Comparison of ENCODE assay signal across 1 cellular context in genomic region chr5:118987988-118988945, GRCh38.
TF ChIP-seq lines count a peak whose summit lies in the region.

DTWD2 (minus strand) TSS chr5:118988547; CDS start chr5:118988511, 36 bp downstream.

TF ChIP-seq in HepG2, 621 proteins besides CTCF, POLR2A, EP300 and RAD21 (continued from another document and continues in another):
- TF ChIP-seq ZBTB43 (CRISPR knock-in tag; conservative IDR thresholded peaks at IDR 0.05) (no peak; the same call in 1 of the 2 replicates), ATF7-NPFF (CRISPR knock-in tag; IDR thresholded peaks at IDR 0.05; ENCODE audit: low read depth) (peak; percentile 91; the same call in 1 of the 2 replicates), ZNF547 (CRISPR knock-in tag; IDR thresholded peaks at IDR 0.05) (peak; percentile 86; the same call in 1 of the 2 replicates), ZFP82 (CRISPR knock-in tag; IDR thresholded peaks at IDR 0.05; ENCODE audit: borderline replicate concordance) (0 out of 2 replicates have a peak, but pooled peaks have one; percentile 41), PRPF4 (IDR thresholded peaks at IDR 0.05; ENCODE audit: low read depth, low read length, poor library complexity, severe bottlenecking) (no peak), ZFP41 (CRISPR knock-in tag; IDR thresholded peaks at IDR 0.05; ENCODE audit: borderline replicate concordance) (0 out of 2 replicates have a peak, but pooled peaks have one; percentile 34), MYNN (CRISPR knock-in tag; IDR thresholded peaks at IDR 0.05; ENCODE audit: low read depth) (no peak), TOE1 (CRISPR knock-in tag; IDR thresholded peaks at IDR 0.05) (no peak; the same call in 1 of the 2 replicates), NFE2L2 (IDR thresholded peaks at IDR 0.05; ENCODE audit: low read length) (no peak), ZSCAN31 (CRISPR knock-in tag; IDR thresholded peaks at IDR 0.05; ENCODE audit: low read depth) (peak; percentile 63; the same call in 1 of the 2 replicates), CHD2 (IDR thresholded peaks at IDR 0.05; ENCODE audit: low read depth, low read length) (no peak), ZNF383 (CRISPR knock-in tag; IDR thresholded peaks at IDR 0.05; ENCODE audit: borderline replicate concordance) (no peak), SMAD9 (CRISPR knock-in tag; IDR thresholded peaks at IDR 0.05) (no peak; the same call in 1 of the 2 replicates), MIER2 (CRISPR knock-in tag; IDR thresholded peaks at IDR 0.05) (no peak), ZC3H4 (CRISPR knock-in tag; IDR thresholded peaks at IDR 0.05; ENCODE audit: borderline replicate concordance) (no peak), TMF1 (CRISPR knock-in tag; IDR thresholded peaks at IDR 0.05; ENCODE audit: low read depth) (peak; percentile 84), ZSCAN20 (CRISPR knock-in tag; IDR thresholded peaks at IDR 0.05; ENCODE audit: borderline replicate concordance) (0 out of 2 replicates have a peak, but pooled peaks have one; percentile 21), ZNF879 (CRISPR knock-in tag; IDR thresholded peaks at IDR 0.05) (0 out of 2 replicates have a peak, but pooled peaks have one; percentile 56), ZSCAN29 (CRISPR knock-in tag; conservative IDR thresholded peaks at IDR 0.05) (no peak), ZNF607 (CRISPR knock-in tag; IDR thresholded peaks at IDR 0.05; ENCODE audit: borderline replicate concordance) (0 out of 2 replicates have a peak, but pooled peaks have one; percentile 63), ERF (CRISPR knock-in tag; IDR thresholded peaks at IDR 0.05) (peak; percentile 82), FUBP1 (CRISPR knock-in tag; IDR thresholded peaks at IDR 0.05; ENCODE audit: borderline replicate concordance) (no peak), NFKBIZ (CRISPR knock-in tag; IDR thresholded peaks at IDR 0.05) (peak; percentile 62; the same call in 1 of the 2 replicates), MBD4 (IDR thresholded peaks at IDR 0.05; ENCODE audit: borderline replicate concordance, low read length) (no peak), TP53 (CRISPR knock-in tag; conservative IDR thresholded peaks at IDR 0.05) (no peak), RNF2 (conservative IDR thresholded peaks at IDR 0.05; ENCODE audit: low read depth) (peak; percentile 74; the same call in 1 of the 2 replicates), BORCS8-MEF2B (CRISPR knock-in tag; IDR thresholded peaks at IDR 0.05) (peak; percentile 97), KDM5A (IDR thresholded peaks at IDR 0.05; ENCODE audit: borderline replicate concordance, low read length) (peak; percentile 57; the same call in 1 of the 2 replicates), GFI1 (CRISPR knock-in tag; IDR thresholded peaks at IDR 0.05; ENCODE audit: borderline replicate concordance) (peak; percentile 44; the same call in 1 of the 2 replicates), ZSCAN22 (CRISPR knock-in tag; IDR thresholded peaks at IDR 0.05) (0 out of 2 replicates have a peak, but pooled peaks have one; percentile 39), GMEB1 (CRISPR knock-in tag; IDR thresholded peaks at IDR 0.05; ENCODE audit: borderline replicate concordance) (peak; percentile 96), PLRG1 (conservative IDR thresholded peaks at IDR 0.05) (no peak), ZMAT5 (CRISPR knock-in tag; IDR thresholded peaks at IDR 0.05; ENCODE audit: borderline replicate concordance, low read depth) (no peak), ZNF577 (CRISPR knock-in tag; IDR thresholded peaks at IDR 0.05; ENCODE audit: borderline replicate concordance, low read depth) (no peak), POLR2G (IDR thresholded peaks at IDR 0.05; ENCODE audit: low read depth, low read length) (peak; percentile 79), ZNF816 (CRISPR knock-in tag; IDR thresholded peaks at IDR 0.05; ENCODE audit: borderline replicate concordance) (0 out of 2 replicates have a peak, but pooled peaks have one; percentile 54), JUNB (CRISPR knock-in tag; IDR thresholded peaks at IDR 0.05; ENCODE audit: borderline replicate concordance) (no peak), PCBP2 (optimal IDR thresholded peaks at IDR 0.05; ENCODE audit: low read depth, low read length, poor library complexity, severe bottlenecking) (no peak), ZBTB46 (CRISPR knock-in tag; IDR thresholded peaks at IDR 0.05; ENCODE audit: borderline replicate concordance) (no peak), ZNF354B (CRISPR knock-in tag; IDR thresholded peaks at IDR 0.05) (peak; percentile 89; the same call in 1 of the 2 replicates), THAP11 (CRISPR knock-in tag; IDR thresholded peaks at IDR 0.05) (peak; percentile 85), FOXC1 (CRISPR knock-in tag; IDR thresholded peaks at IDR 0.05; ENCODE audit: borderline replicate concordance) (peak; percentile 94; the same call in 1 of the 2 replicates), SMC3 (IDR thresholded peaks at IDR 0.05; ENCODE audit: low read length) (peak; percentile 44; the same call in 1 of the 2 replicates), ZSCAN9 (CRISPR knock-in tag; IDR thresholded peaks at IDR 0.05; ENCODE audit: borderline replicate concordance) (peak; percentile 67; the same call in 1 of the 2 replicates), MXD3 (CRISPR knock-in tag; IDR thresholded peaks at IDR 0.05) (peak; percentile 90), SALL2 (CRISPR knock-in tag; IDR thresholded peaks at IDR 0.05) (peak; percentile 66), KDM3A (CRISPR knock-in tag; IDR thresholded peaks at IDR 0.05; ENCODE audit: low read depth) (peak; percentile 95), RARA (CRISPR knock-in tag; IDR thresholded peaks at IDR 0.05) (no peak; the same call in 1 of the 2 replicates), NFKB2 (CRISPR knock-in tag; IDR thresholded peaks at IDR 0.05; ENCODE audit: borderline replicate concordance) (peak; percentile 73; the same call in 1 of the 2 replicates), ZNF431 (CRISPR knock-in tag; IDR thresholded peaks at IDR 0.05; ENCODE audit: borderline replicate concordance, low read depth) (peak; percentile 37; the same call in 1 of the 2 replicates), CBFB (CRISPR knock-in tag; IDR thresholded peaks at IDR 0.05) (peak; percentile 66; the same call in 1 of the 2 replicates), ZNF441 (CRISPR knock-in tag; IDR thresholded peaks at IDR 0.05; ENCODE audit: borderline replicate concordance) (peak; percentile 81), ZNF589 (CRISPR knock-in tag; conservative IDR thresholded peaks at IDR 0.05) (peak; percentile 54; the same call in 1 of the 2 replicates), HINFP (CRISPR knock-in tag; IDR thresholded peaks at IDR 0.05; ENCODE audit: low read depth) (no peak), NR2F2 (IDR thresholded peaks at IDR 0.05; ENCODE audit: borderline replicate concordance, low read depth) (no peak; the same call in 1 of the 2 replicates), ZNF160 (CRISPR knock-in tag; IDR thresholded peaks at IDR 0.05) (peak; percentile 65; the same call in 1 of the 2 replicates), ZNF558 (CRISPR knock-in tag; IDR thresholded peaks at IDR 0.05; ENCODE audit: borderline replicate concordance) (no peak; the same call in 1 of the 2 replicates), POGZ (CRISPR knock-in tag; IDR thresholded peaks at IDR 0.05) (peak; percentile 98), ZNF713 (CRISPR knock-in tag; IDR thresholded peaks at IDR 0.05) (no peak), NFIC (IDR thresholded peaks at IDR 0.05; ENCODE audit: low read length) (no peak), TFDP2 (CRISPR knock-in tag; IDR thresholded peaks at IDR 0.05) (peak; percentile 69)
- TF ChIP-seq, protein P1, sequence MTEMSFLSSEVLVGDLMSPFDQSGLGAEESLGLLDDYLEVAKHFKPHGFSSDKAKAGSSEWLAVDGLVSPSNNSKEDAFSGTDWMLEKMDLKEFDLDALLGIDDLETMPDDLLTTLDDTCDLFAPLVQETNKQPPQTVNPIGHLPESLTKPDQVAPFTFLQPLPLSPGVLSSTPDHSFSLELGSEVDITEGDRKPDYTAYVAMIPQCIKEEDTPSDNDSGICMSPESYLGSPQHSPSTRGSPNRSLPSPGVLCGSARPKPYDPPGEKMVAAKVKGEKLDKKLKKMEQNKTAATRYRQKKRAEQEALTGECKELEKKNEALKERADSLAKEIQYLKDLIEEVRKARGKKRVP (CRISPR knock-in tag; IDR thresholded peaks at IDR 0.05): peak in 1 of 2 experiments; percentile 45; a peak in 2 of 4 replicates
